In genomic region chr2:196333397-196333796, GRCh38 we compare ENCODE assay signal across 26 cellular contexts.
"Had no signal": no experiment of that assay in that cellular context is flagged by ENCODE, and none has a peak within 500 bp of the region (broad histone marks: within the 10 kb centered on the region; RNA-seq: fewer than 3 reads in every experiment).

No MANE protein-coding gene starts in this region.

- H3K27ac ChIP-seq: epithelial cell of prostate, foreskin keratinocyte, gastroesophageal sphincter, hepatocyte, ovary, psoas muscle, sigmoid colon, thoracic aorta, tibial nerve had no signal

- H3K36me3 Mint-ChIP-seq: memory B cell, natural killer cell had no signal

- H3K79me2 ChIP-seq: hepatocyte had no signal

- H3K9me3 ChIP-seq: gastroesophageal sphincter, heart left ventricle, ovary, psoas muscle, sigmoid colon, thoracic aorta, tibial nerve, upper lobe of left lung had no signal

- H3K4me2 ChIP-seq: hepatocyte had no signal

- H3K4me1 ChIP-seq: foreskin keratinocyte, psoas muscle, sigmoid colon had no signal

- H3K27ac Mint-ChIP-seq: memory B cell, natural killer cell had no signal

- DNase-seq: dorsolateral prefrontal cortex; effector CD4-positive, alpha-beta T cell; foreskin keratinocyte; heart left ventricle; kidney; natural killer cell; occipital lobe; ovary; posterior cingulate gyrus; psoas muscle; right cardiac atrium; sigmoid colon; stimulated activated CD4-positive, alpha-beta T cell treated with anti-CD3 and anti-CD28 coated beads, Interleukin-2, amount 100 ng/mL, for 24 hours; stimulated activated naive CD4-positive, alpha-beta T cell treated with Interleukin-2 at 50 U/mL for 16 hours; upper lobe of left lung had no signal

- H2AFZ ChIP-seq: hepatocyte had no signal

- H3K36me3 ChIP-seq: gastroesophageal sphincter, ovary, sigmoid colon, thoracic aorta, tibial nerve had no signal

- FAIRE-seq: colon, kidney, urothelium cell line had no signal

- ATAC-seq: esophagus mucosa, foreskin keratinocyte, gastroesophageal sphincter, heart left ventricle, left lobe of liver, natural killer cell, psoas muscle, right cardiac atrium had no signal

- H3K4me3 ChIP-seq: dorsolateral prefrontal cortex, gastroesophageal sphincter, heart left ventricle, hepatocyte, lung, ovary, psoas muscle, sigmoid colon, thoracic aorta, tibial nerve, upper lobe of left lung had no signal

- H3K4me1 Mint-ChIP-seq: natural killer cell had no signal

- H3K4me3 Mint-ChIP-seq: memory B cell, natural killer cell had no signal

- H3K9me3 Mint-ChIP-seq: memory B cell, natural killer cell had no signal

- H3K27me3 ChIP-seq: dorsolateral prefrontal cortex, foreskin keratinocyte, gastroesophageal sphincter, heart left ventricle, hepatocyte, ovary, sigmoid colon, tibial nerve, upper lobe of left lung had no signal
